ENCODE assay signal across 2 cellular contexts in the genomic region with DNA sequence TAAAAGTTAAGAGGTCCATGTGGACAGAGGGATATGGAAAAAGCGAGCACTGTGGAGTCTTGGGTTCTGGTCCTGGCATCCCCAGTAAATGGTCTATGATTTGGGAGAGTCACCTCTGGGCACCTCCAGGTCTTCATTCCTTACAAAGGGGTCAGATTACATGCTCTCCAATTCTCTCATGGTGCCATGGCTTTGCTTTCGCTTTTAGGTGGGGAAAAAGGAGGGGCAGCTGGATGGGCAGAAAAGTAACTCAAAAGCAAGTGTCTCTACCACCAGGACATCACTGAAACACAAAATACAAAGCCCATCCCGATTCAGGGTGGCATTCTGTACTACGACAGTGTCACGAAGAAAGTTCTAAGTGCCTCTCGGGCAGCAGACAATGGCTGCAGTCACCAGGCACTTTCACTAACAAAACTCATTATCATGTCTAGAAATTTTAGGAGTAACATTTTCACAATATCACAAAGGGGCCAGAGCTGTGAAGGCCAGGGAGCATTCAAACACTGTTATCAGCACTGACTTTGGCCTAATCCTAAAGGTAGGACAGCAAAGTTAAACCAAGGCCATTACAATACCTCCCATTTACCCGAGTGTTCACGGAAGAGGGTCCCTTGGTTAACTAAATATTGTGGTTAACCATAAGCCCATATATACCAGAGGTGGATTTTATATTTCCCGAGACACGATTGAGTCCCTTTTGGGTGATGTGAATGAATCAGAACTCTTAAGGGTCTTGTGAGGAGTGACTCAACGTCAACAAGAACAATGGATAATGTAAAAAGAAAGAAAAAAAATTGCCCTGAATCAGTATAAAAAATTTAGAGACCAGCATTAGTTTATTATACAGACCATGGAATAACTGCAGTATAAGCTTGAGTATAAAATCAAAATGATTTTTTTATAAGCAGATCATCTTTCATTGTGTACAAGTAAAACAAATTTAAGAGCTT.
TF ChIP-seq lines count a peak whose summit lies in the region.

No MANE protein-coding gene starts in this region.

TF ChIP-seq in SK-N-SH, 30 proteins besides CTCF, POLR2A, EP300 and RAD21 (continued from another document):
- TF ChIP-seq, protein P1, sequence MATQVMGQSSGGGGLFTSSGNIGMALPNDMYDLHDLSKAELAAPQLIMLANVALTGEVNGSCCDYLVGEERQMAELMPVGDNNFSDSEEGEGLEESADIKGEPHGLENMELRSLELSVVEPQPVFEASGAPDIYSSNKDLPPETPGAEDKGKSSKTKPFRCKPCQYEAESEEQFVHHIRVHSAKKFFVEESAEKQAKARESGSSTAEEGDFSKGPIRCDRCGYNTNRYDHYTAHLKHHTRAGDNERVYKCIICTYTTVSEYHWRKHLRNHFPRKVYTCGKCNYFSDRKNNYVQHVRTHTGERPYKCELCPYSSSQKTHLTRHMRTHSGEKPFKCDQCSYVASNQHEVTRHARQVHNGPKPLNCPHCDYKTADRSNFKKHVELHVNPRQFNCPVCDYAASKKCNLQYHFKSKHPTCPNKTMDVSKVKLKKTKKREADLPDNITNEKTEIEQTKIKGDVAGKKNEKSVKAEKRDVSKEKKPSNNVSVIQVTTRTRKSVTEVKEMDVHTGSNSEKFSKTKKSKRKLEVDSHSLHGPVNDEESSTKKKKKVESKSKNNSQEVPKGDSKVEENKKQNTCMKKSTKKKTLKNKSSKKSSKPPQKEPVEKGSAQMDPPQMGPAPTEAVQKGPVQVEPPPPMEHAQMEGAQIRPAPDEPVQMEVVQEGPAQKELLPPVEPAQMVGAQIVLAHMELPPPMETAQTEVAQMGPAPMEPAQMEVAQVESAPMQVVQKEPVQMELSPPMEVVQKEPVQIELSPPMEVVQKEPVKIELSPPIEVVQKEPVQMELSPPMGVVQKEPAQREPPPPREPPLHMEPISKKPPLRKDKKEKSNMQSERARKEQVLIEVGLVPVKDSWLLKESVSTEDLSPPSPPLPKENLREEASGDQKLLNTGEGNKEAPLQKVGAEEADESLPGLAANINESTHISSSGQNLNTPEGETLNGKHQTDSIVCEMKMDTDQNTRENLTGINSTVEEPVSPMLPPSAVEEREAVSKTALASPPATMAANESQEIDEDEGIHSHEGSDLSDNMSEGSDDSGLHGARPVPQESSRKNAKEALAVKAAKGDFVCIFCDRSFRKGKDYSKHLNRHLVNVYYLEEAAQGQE (IDR thresholded peaks at IDR 0.05; ENCODE audit: low read depth, low read length), result no peak
- TF ChIP-seq, protein P2, sequence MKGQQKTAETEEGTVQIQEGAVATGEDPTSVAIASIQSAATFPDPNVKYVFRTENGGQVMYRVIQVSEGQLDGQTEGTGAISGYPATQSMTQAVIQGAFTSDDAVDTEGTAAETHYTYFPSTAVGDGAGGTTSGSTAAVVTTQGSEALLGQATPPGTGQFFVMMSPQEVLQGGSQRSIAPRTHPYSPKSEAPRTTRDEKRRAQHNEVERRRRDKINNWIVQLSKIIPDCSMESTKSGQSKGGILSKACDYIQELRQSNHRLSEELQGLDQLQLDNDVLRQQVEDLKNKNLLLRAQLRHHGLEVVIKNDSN (IDR thresholded peaks at IDR 0.05; ENCODE audit: borderline replicate concordance, low read depth), result no peak
TF ChIP-seq in SK-N-SH: peak in this region for 0.

TF ChIP-seq in SK-N-SH treated with all-trans-retinoic acid at 6 μM for 48 hours, 23 proteins besides CTCF, POLR2A, EP300 and RAD21 (continued from another document):
- TF ChIP-seq, protein P3, sequence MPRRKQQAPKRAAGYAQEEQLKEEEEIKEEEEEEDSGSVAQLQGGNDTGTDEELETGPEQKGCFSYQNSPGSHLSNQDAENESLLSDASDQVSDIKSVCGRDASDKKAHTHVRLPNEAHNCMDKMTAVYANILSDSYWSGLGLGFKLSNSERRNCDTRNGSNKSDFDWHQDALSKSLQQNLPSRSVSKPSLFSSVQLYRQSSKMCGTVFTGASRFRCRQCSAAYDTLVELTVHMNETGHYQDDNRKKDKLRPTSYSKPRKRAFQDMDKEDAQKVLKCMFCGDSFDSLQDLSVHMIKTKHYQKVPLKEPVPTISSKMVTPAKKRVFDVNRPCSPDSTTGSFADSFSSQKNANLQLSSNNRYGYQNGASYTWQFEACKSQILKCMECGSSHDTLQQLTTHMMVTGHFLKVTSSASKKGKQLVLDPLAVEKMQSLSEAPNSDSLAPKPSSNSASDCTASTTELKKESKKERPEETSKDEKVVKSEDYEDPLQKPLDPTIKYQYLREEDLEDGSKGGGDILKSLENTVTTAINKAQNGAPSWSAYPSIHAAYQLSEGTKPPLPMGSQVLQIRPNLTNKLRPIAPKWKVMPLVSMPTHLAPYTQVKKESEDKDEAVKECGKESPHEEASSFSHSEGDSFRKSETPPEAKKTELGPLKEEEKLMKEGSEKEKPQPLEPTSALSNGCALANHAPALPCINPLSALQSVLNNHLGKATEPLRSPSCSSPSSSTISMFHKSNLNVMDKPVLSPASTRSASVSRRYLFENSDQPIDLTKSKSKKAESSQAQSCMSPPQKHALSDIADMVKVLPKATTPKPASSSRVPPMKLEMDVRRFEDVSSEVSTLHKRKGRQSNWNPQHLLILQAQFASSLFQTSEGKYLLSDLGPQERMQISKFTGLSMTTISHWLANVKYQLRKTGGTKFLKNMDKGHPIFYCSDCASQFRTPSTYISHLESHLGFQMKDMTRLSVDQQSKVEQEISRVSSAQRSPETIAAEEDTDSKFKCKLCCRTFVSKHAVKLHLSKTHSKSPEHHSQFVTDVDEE (CRISPR knock-in tag; IDR thresholded peaks at IDR 0.05), result no peak
- no peak for TF ChIP-seq TCF4 (CRISPR knock-in tag; IDR thresholded peaks at IDR 0.05; ENCODE audit: borderline replicate concordance)
- no peak for TF ChIP-seq TOX (CRISPR knock-in tag; IDR thresholded peaks at IDR 0.05; ENCODE audit: borderline replicate concordance)
- TF ChIP-seq, protein P4, sequence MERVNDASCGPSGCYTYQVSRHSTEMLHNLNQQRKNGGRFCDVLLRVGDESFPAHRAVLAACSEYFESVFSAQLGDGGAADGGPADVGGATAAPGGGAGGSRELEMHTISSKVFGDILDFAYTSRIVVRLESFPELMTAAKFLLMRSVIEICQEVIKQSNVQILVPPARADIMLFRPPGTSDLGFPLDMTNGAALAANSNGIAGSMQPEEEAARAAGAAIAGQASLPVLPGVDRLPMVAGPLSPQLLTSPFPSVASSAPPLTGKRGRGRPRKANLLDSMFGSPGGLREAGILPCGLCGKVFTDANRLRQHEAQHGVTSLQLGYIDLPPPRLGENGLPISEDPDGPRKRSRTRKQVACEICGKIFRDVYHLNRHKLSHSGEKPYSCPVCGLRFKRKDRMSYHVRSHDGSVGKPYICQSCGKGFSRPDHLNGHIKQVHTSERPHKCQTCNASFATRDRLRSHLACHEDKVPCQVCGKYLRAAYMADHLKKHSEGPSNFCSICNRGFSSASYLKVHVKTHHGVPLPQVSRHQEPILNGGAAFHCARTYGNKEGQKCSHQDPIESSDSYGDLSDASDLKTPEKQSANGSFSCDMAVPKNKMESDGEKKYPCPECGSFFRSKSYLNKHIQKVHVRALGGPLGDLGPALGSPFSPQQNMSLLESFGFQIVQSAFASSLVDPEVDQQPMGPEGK (CRISPR knock-in tag; IDR thresholded peaks at IDR 0.05; ENCODE audit: borderline replicate concordance), result no peak
- no peak for TF ChIP-seq ESRRG (CRISPR knock-in tag; IDR thresholded peaks at IDR 0.05)
- no peak for TF ChIP-seq ZNF565 (CRISPR knock-in tag; conservative IDR thresholded peaks at IDR 0.05; ENCODE audit: low read depth)
- no peak for TF ChIP-seq GLIS3 (CRISPR knock-in tag; IDR thresholded peaks at IDR 0.05)
- no peak for TF ChIP-seq OSR1 (CRISPR knock-in tag; IDR thresholded peaks at IDR 0.05)
- no peak for TF ChIP-seq BACH2 (CRISPR knock-in tag; IDR thresholded peaks at IDR 0.05; ENCODE audit: borderline replicate concordance)
- TF ChIP-seq ZFP3 (CRISPR knock-in tag; IDR thresholded peaks at IDR 0.05), result no peak
- TF ChIP-seq, protein P5, sequence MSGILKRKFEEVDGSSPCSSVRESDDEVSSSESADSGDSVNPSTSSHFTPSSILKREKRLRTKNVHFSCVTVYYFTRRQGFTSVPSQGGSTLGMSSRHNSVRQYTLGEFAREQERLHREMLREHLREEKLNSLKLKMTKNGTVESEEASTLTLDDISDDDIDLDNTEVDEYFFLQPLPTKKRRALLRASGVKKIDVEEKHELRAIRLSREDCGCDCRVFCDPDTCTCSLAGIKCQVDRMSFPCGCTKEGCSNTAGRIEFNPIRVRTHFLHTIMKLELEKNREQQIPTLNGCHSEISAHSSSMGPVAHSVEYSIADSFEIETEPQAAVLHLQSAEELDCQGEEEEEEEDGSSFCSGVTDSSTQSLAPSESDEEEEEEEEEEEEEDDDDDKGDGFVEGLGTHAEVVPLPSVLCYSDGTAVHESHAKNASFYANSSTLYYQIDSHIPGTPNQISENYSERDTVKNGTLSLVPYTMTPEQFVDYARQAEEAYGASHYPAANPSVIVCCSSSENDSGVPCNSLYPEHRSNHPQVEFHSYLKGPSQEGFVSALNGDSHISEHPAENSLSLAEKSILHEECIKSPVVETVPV (CRISPR knock-in tag; IDR thresholded peaks at IDR 0.05), result no peak
- no peak for TF ChIP-seq ZFP30 (CRISPR knock-in tag; IDR thresholded peaks at IDR 0.05)
- no peak for TF ChIP-seq PPARA (CRISPR knock-in tag; IDR thresholded peaks at IDR 0.05; ENCODE audit: borderline replicate concordance)
- no peak for TF ChIP-seq ZC3H10 (CRISPR knock-in tag; IDR thresholded peaks at IDR 0.05)
